ENCODE assay signal across 24 cellular contexts in genomic region chr1:21868482-21868881, GRCh38. TPM values are rescaled to one million over a fixed set of nuclear protein-coding genes. Genes with fewer than 3 reads are reported as not detected.
"Had no signal": no experiment of that assay in that cellular context is flagged by ENCODE, and none has a peak within 500 bp of the region (broad histone marks: within the 10 kb centered on the region; RNA-seq: fewer than 3 reads in every experiment).

No MANE protein-coding gene starts in this region.

- DNase-seq: effector memory CD8-positive, alpha-beta T cell; gastrocnemius medialis; glutamatergic neuron; islet precursor cell; mammary epithelial cell; mucosa of descending colon; naive thymus-derived CD8-positive, alpha-beta T cell; nucleus accumbens; retina; right lobe of liver; spleen; stimulated activated CD4-positive, alpha-beta T cell treated with anti-CD3 and anti-CD28 coated beads, Interleukin-15, amount 100 ng/mL, for 24 hours; stimulated activated CD4-positive, alpha-beta T cell treated with anti-CD3 and anti-CD28 coated beads, Interleukin-1b, Interleukin-23, amount 100 ng/mL, for 48 hours; stimulated activated CD4-positive, alpha-beta T cell treated with anti-CD3 and anti-CD28 coated beads, Interleukin-4, amount 100 ng/mL, for 24 hours; stimulated activated naive B cell treated with anti-CD40 and anti-IgM and Interleukin-4, amounts not matched to agents 10 μg/mL and 1 μg/mL and 100 μg/mL, for 72 hours; stimulated activated naive CD8-positive, alpha-beta T cell treated with anti-CD3 and anti-CD28 coated beads, Interleukin-15, amount 100 ng/mL, for 72 hours; upper lobe of right lung had no signal

- H3K27me3 Mint-ChIP-seq: dendritic cell treated with granulocyte-macrophage colony-stimulating factor and Interleukin-4, amounts not matched to agents 40 ng/mL and 50 ng/mL, for 4 days; naive thymus-derived CD8-positive, alpha-beta T cell; stimulated activated naive CD8-positive, alpha-beta T cell treated with anti-CD3 and anti-CD28 coated beads, Interleukin-15, amount 100 ng/mL, for 72 hours had no signal

- H3K36me3 Mint-ChIP-seq: stimulated activated naive B cell treated with anti-CD40 and anti-IgM and Interleukin-4, amounts not matched to agents 10 μg/mL and 1 μg/mL and 100 μg/mL, for 72 hours had no signal

- H3K4me3 ChIP-seq: gastrocnemius medialis, mucosa of descending colon, neural progenitor cell, psoas muscle, right lobe of liver, spleen, upper lobe of right lung, vagina had no signal

- H3K4me1 ChIP-seq: parathyroid adenoma, right lobe of liver, upper lobe of right lung had no signal

- H3K27ac ChIP-seq: neural progenitor cell, parathyroid adenoma, psoas muscle, right lobe of liver, upper lobe of right lung, vagina had no signal

- H3K36me3 ChIP-seq: neural progenitor cell, right lobe of liver had no signal

- H3K9me3 ChIP-seq: gastrocnemius medialis, mucosa of descending colon, psoas muscle, right lobe of liver, spleen, upper lobe of right lung, vagina had no signal

- H3K9me3 Mint-ChIP-seq: dendritic cell treated with granulocyte-macrophage colony-stimulating factor and Interleukin-4, amounts not matched to agents 40 ng/mL and 50 ng/mL, for 4 days; effector memory CD8-positive, alpha-beta T cell; naive thymus-derived CD8-positive, alpha-beta T cell; neural progenitor cell; stimulated activated naive B cell treated with anti-CD40 and anti-IgM and Interleukin-4, amounts not matched to agents 10 μg/mL and 1 μg/mL and 100 μg/mL, for 72 hours; stimulated activated naive CD8-positive, alpha-beta T cell treated with anti-CD3 and anti-CD28 coated beads, Interleukin-15, amount 100 ng/mL, for 72 hours had no signal

- H3K27ac Mint-ChIP-seq: dendritic cell treated with granulocyte-macrophage colony-stimulating factor and Interleukin-4, amounts not matched to agents 40 ng/mL and 50 ng/mL, for 4 days; effector memory CD8-positive, alpha-beta T cell had no signal

- ATAC-seq: effector memory CD8-positive, alpha-beta T cell; gastrocnemius medialis; left lobe of liver; mucosa of descending colon; naive thymus-derived CD8-positive, alpha-beta T cell; psoas muscle; right lobe of liver; stimulated activated naive B cell treated with anti-CD40 and anti-IgM and Interleukin-4, amounts not matched to agents 10 μg/mL and 1 μg/mL and 100 μg/mL, for 72 hours; stimulated activated naive CD8-positive, alpha-beta T cell treated with anti-CD3 and anti-CD28 coated beads, Interleukin-15, amount 100 ng/mL, for 72 hours; upper lobe of right lung had no signal

- H3K27me3 ChIP-seq: gastrocnemius medialis, neural progenitor cell, right lobe of liver, spleen, upper lobe of right lung, vagina had no signal

- H3K4me3 Mint-ChIP-seq: dendritic cell treated with granulocyte-macrophage colony-stimulating factor and Interleukin-4, amounts not matched to agents 40 ng/mL and 50 ng/mL, for 4 days; effector memory CD8-positive, alpha-beta T cell; naive thymus-derived CD8-positive, alpha-beta T cell; neural progenitor cell; stimulated activated naive B cell treated with anti-CD40 and anti-IgM and Interleukin-4, amounts not matched to agents 10 μg/mL and 1 μg/mL and 100 μg/mL, for 72 hours; stimulated activated naive CD8-positive, alpha-beta T cell treated with anti-CD3 and anti-CD28 coated beads, Interleukin-15, amount 100 ng/mL, for 72 hours had no signal

RNA-seq across cellular contexts. Expression of gene LDLRAD2, which starts 56.4 kb away (rescaled TPM):
- total RNA-seq: fibroblast of villous mesenchyme; gastrocnemius medialis; left lobe of liver; mammary epithelial cell; naive thymus-derived CD8-positive, alpha-beta T cell; right lobe of liver; vagina had no signal
- polyA plus RNA-seq: mammary epithelial cell; naive thymus-derived CD8-positive, alpha-beta T cell had no signal
